In the genomic region with DNA sequence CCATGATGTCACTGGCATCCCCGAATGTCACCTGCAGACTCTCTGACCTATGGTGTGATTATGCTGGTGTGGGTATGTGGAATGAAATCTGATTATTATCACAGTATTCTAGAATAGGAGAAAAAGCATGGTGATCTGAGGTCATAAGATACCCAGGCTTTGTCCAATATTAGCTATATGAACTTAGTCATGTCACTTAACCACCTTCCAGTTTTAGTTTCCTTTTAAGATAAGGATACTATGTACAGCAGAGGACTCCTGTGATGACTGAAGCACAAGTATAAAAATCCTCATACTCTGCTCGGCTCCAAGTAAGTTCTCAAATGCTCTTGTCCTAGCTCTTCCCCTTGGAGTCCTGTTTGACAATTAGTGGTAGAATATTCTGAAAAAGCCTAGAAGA, we compare ENCODE assay signal across 13 cellular contexts. TPM values are rescaled to one million over a fixed set of nuclear protein-coding genes. Genes with fewer than 3 reads are reported as not detected.
DNase-seq lines count a peak whose midpoint lies in the region; ATAC-seq and TF ChIP-seq lines count a peak whose summit lies in the region.
"Had no signal": no experiment of that assay in that cellular context is flagged by ENCODE, and none has a peak within 500 bp of the region (broad histone marks: within the 10 kb centered on the region; RNA-seq: fewer than 3 reads in every experiment).

No MANE protein-coding gene starts in this region.

- peaks cover 52% of the 10 kb centered on the region for H3K4me1 Mint-ChIP-seq in activated naive CD8-positive, alpha-beta T cell treated with anti-CD3 and anti-CD28 coated beads, Interleukin-2, amount 50 U/mL, for 24 hours
- peaks cover 31% of the 10 kb centered on the region for H3K4me1 Mint-ChIP-seq in endothelial cell (ENCODE audit: unreplicated experiment)

- H3K27me3 Mint-ChIP-seq in activated naive CD8-positive, alpha-beta T cell treated with anti-CD3 and anti-CD28 coated beads, Interleukin-2, amount 50 U/mL, for 24 hours: no peaks in the 10 kb centered on the region
- no peaks in the 10 kb centered on the region for H3K27me3 Mint-ChIP-seq in endothelial cell (ENCODE audit: unreplicated experiment)
- H3K27me3 Mint-ChIP-seq: stimulated activated naive CD8-positive, alpha-beta T cell treated with anti-CD3 and anti-CD28 coated beads, Interleukin-15, Interleukin-2, amounts not matched to agents 100 ng/mL and 50 ng/mL, for 24 hours had no signal

- no peak for DNase-seq in activated naive CD8-positive, alpha-beta T cell treated with anti-CD3 and anti-CD28 coated beads, Interleukin-2, amount 50 U/mL, for 24 hours
- DNase-seq in NCI-H2227 (lab: John Stamatoyannopoulos, UW; ENCODE audit: unreplicated experiment) (no peak), ecto neural progenitor cell (ENCODE audit: low spot score) (no peak), endothelial cell (ENCODE audit: low spot score) (no peak), GF-D8 (lab: John Stamatoyannopoulos, UW) (no peak)
- DNase-seq: activated naive CD4-positive, alpha-beta T cell treated with anti-CD3 and anti-CD28 coated beads, Interleukin-2, amount 50 U/mL, for 16 hours; NCI-H2029 treated with DMSO at 0.1 percent for 48 hours; SK-N-SH; stimulated activated CD4-positive, alpha-beta T cell treated with anti-CD3 and anti-CD28 coated beads, Interleukin-2, amount 100 ng/mL, for 48 hours had no signal

- H3K27ac Mint-ChIP-seq in activated naive CD8-positive, alpha-beta T cell treated with anti-CD3 and anti-CD28 coated beads, Interleukin-2, amount 50 U/mL, for 24 hours: peak overlapping the region; percentile 25
- no peak overlapping the region for H3K27ac Mint-ChIP-seq in endothelial cell (ENCODE audit: unreplicated experiment)
- H3K27ac Mint-ChIP-seq: stimulated activated naive CD8-positive, alpha-beta T cell treated with anti-CD3 and anti-CD28 coated beads, Interleukin-15, Interleukin-2, amounts not matched to agents 100 ng/mL and 50 ng/mL, for 24 hours had no signal

- no peaks in the 10 kb centered on the region for H3K9me3 Mint-ChIP-seq in activated naive CD8-positive, alpha-beta T cell treated with anti-CD3 and anti-CD28 coated beads, Interleukin-2, amount 50 U/mL, for 24 hours
- H3K9me3 Mint-ChIP-seq in endothelial cell (ENCODE audit: unreplicated experiment): no peaks in the 10 kb centered on the region
- H3K9me3 Mint-ChIP-seq: stimulated activated naive CD8-positive, alpha-beta T cell treated with anti-CD3 and anti-CD28 coated beads, Interleukin-15, Interleukin-2, amounts not matched to agents 100 ng/mL and 50 ng/mL, for 24 hours had no signal

- no peak overlapping the region for H3K4me3 Mint-ChIP-seq in activated naive CD8-positive, alpha-beta T cell treated with anti-CD3 and anti-CD28 coated beads, Interleukin-2, amount 50 U/mL, for 24 hours
- no peak overlapping the region for H3K4me3 Mint-ChIP-seq in endothelial cell (ENCODE audit: unreplicated experiment)
- H3K4me3 Mint-ChIP-seq: stimulated activated naive CD8-positive, alpha-beta T cell treated with anti-CD3 and anti-CD28 coated beads, Interleukin-15, Interleukin-2, amounts not matched to agents 100 ng/mL and 50 ng/mL, for 24 hours had no signal

- peaks cover 1% of the 10 kb centered on the region for H3K36me3 Mint-ChIP-seq in activated naive CD8-positive, alpha-beta T cell treated with anti-CD3 and anti-CD28 coated beads, Interleukin-2, amount 50 U/mL, for 24 hours (ENCODE audit: low read depth)
- peaks cover 14% of the 10 kb centered on the region for H3K36me3 Mint-ChIP-seq in endothelial cell (ENCODE audit: low read depth, unreplicated experiment)

- ATAC-seq in GM18502 (IDR thresholded peaks at IDR 0.05; ENCODE audit: poor library complexity, unreplicated experiment) (peak; percentile 33), GM19463 (IDR thresholded peaks at IDR 0.05; ENCODE audit: unreplicated experiment) (peak; percentile 34), HG03064 (IDR thresholded peaks at IDR 0.05; ENCODE audit: low read depth, unreplicated experiment) (peak; percentile 45)
- no peak for ATAC-seq in activated naive CD8-positive, alpha-beta T cell treated with anti-CD3 and anti-CD28 coated beads, Interleukin-2, amount 50 U/mL, for 24 hours

- TF ChIP-seq CTCF in endothelial cell (IDR thresholded peaks at IDR 0.05; ENCODE audit: unreplicated experiment): no peak

RNA-seq across cellular contexts. Expression of a gene that starts 2.8 kb away (rescaled TPM):
- 80.2 TPM for total RNA-seq in endothelial cell (ENCODE audit: unreplicated experiment)
